27 cellular contexts compared by ENCODE assay signal in the genomic region with DNA sequence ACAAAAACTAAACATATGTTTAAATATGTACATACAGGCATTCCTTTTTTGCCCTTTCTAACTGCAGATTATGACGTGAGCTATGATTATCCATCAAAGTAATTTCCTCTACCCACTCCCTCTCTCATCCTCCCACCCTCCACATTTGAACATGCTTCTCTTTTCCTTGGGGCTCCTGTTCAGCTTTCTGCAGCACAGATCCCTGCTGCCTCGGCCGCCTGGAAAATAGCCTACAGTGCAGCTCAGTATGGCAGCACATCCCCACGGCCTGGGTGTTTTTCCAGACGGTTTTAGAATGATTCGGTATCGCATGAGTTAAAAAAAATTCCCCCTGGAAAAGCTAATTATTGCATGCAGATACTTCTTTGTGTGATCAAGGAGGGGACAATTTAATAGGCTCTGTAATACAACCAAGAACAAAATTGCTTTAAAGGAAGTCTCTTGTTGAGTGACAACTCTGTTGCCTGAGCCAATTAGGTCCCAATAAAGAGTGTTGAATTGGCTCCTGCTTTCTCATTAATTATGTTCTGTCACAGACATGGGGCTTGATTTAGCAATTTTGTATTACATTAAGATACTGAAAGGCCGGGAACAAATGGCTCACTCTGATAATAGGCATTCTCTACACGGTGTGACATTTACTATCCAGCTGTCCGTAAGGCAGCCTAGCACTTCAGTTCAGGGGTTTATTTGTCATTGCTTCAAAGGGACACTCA.
DNase-seq lines count a peak whose midpoint lies in the region; ATAC-seq and TF ChIP-seq lines count a peak whose summit lies in the region.
"Had no signal": no experiment of that assay in that cellular context is flagged by ENCODE, and none has a peak within 500 bp of the region (broad histone marks: within the 10 kb centered on the region; RNA-seq: fewer than 3 reads in every experiment).

No MANE protein-coding gene starts in this region.

- H3K36me3 Mint-ChIP-seq in endodermal cell (ENCODE audit: low read depth) = no peaks in the 10 kb centered on the region
- H3K36me3 Mint-ChIP-seq: activated naive CD8-positive, alpha-beta T cell; stimulated activated effector memory CD8-positive, alpha-beta T cell treated with anti-CD3 and anti-CD28 coated beads, Interleukin-12 subunit alpha, Interleukin-12 subunit beta, amount 100 ng/mL, for 72 hours had no signal

- H3K27me3 Mint-ChIP-seq in endodermal cell (ENCODE audit: insufficient read depth) = peaks cover 19% of the 10 kb centered on the region

- H3K27ac Mint-ChIP-seq in endodermal cell = no peak overlapping the region
- H3K27ac Mint-ChIP-seq: activated naive CD8-positive, alpha-beta T cell; activated T-helper 2 cell treated with anti-CD3 and anti-CD28 coated beads, Interferon-gamma antibody, Interleukin-2, Interleukin-4, amounts not matched to agents 10 μg/mL and 5 μg/mL and 100 μg/mL, durations not matched to agents 14 hours and 24 hours and 36 hours; H9; stimulated activated effector memory CD8-positive, alpha-beta T cell treated with anti-CD3 and anti-CD28 coated beads, Interleukin-12 subunit alpha, Interleukin-12 subunit beta, amount 100 ng/mL, for 72 hours; T-helper 17 cell had no signal

- no peak overlapping the region for H3K9ac ChIP-seq in endodermal cell (ENCODE audit: extremely low read depth, low read length, poor library complexity, severe bottlenecking)
- H3K9ac ChIP-seq: BLaER1 treated with 17β-estradiol and CSF1 and Interleukin-3, amounts not matched to agents 10 nM and 100 nM had no signal

- H3K27ac ChIP-seq in right cardiac atrium (ENCODE audit: low read length) (peak overlapping the region; percentile 4), left ventricle myocardium inferior (replicated peaks) (no peak overlapping the region), endodermal cell (ENCODE audit: low read depth, low read length) (peak overlapping the region; percentile 84)
- H3K27ac ChIP-seq: ascending aorta; BLaER1 treated with 17β-estradiol and CSF1 and Interleukin-3, amounts not matched to agents 10 nM and 100 nM; foreskin keratinocyte; hepatocyte; prostate gland; skin epidermis; suprapubic skin; uterus; VCaP had no signal

- H3K9me3 ChIP-seq in right cardiac atrium (ENCODE audit: control insufficient read depth, low read length) = no peaks in the 10 kb centered on the region
- H3K9me3 ChIP-seq in left ventricle myocardium inferior (replicated peaks) = no peaks in the 10 kb centered on the region
- no peaks in the 10 kb centered on the region for H3K9me3 ChIP-seq in endodermal cell (ENCODE audit: control insufficient read depth, low read length)
- H3K9me3 ChIP-seq: ascending aorta; BLaER1 treated with 17β-estradiol and CSF1 and Interleukin-3, amounts not matched to agents 10 nM and 100 nM; prostate gland; suprapubic skin; uterus had no signal

- H3K27me3 ChIP-seq in right cardiac atrium (ENCODE audit: control insufficient read depth, insufficient read depth) = no peaks in the 10 kb centered on the region
- peaks cover 13% of the 10 kb centered on the region for H3K27me3 ChIP-seq in left ventricle myocardium inferior (ENCODE audit: low read depth)
- H3K27me3 ChIP-seq in endodermal cell (ENCODE audit: control insufficient read depth, insufficient read depth, low read length, poor library complexity, severe bottlenecking) = no peaks in the 10 kb centered on the region
- H3K27me3 ChIP-seq: ascending aorta; BLaER1 treated with 17β-estradiol and CSF1 and Interleukin-3, amounts not matched to agents 10 nM and 100 nM; uterus had no signal

- no peak overlapping the region for H3K4me3 ChIP-seq in right cardiac atrium (ENCODE audit: low read length)
- no peak overlapping the region for H3K4me3 ChIP-seq in left ventricle myocardium inferior
- no peak overlapping the region for H3K4me3 ChIP-seq in endodermal cell (ENCODE audit: low read length)
- H3K4me3 ChIP-seq: ascending aorta; BLaER1 treated with 17β-estradiol and CSF1 and Interleukin-3, amounts not matched to agents 10 nM and 100 nM; hepatocyte; prostate gland; skin epidermis; suprapubic skin; uterus had no signal

- no peaks in the 10 kb centered on the region for H3K9me3 Mint-ChIP-seq in endodermal cell
- H3K9me3 Mint-ChIP-seq: activated T-helper 2 cell treated with anti-CD3 and anti-CD28 coated beads, Interferon-gamma antibody, Interleukin-2, Interleukin-4, amounts not matched to agents 10 μg/mL and 5 μg/mL and 100 μg/mL, durations not matched to agents 14 hours and 24 hours and 36 hours; H9 had no signal

- no peak for TF ChIP-seq CTCF in left ventricle myocardium inferior (IDR thresholded peaks at IDR 0.05; ENCODE audit: borderline replicate concordance)
- TF ChIP-seq CTCF in endodermal cell (conservative IDR thresholded peaks at IDR 0.05) = no peak

- POLR2A ChIA-PET in HEK293T (lab: Yijun Ruan, JAX) = no interaction called here

- no peak overlapping the region for H3K4me3 Mint-ChIP-seq in endodermal cell
- H3K4me3 Mint-ChIP-seq: activated naive CD8-positive, alpha-beta T cell; H9; stimulated activated effector memory CD8-positive, alpha-beta T cell treated with anti-CD3 and anti-CD28 coated beads, Interleukin-12 subunit alpha, Interleukin-12 subunit beta, amount 100 ng/mL, for 72 hours; T-helper 17 cell had no signal

- peak in 1 of 2 donors; percentile 78 for ATAC-seq in right cardiac atrium
- ATAC-seq: foreskin keratinocyte; left ventricle myocardium superior; stimulated activated effector memory CD8-positive, alpha-beta T cell treated with anti-CD3 and anti-CD28 coated beads, Interleukin-12 subunit alpha, Interleukin-12 subunit beta, amount 100 ng/mL, for 72 hours; T-helper 17 cell had no signal

- WGBS in right cardiac atrium = 56% methylated on average over 10 of the region's 10 CpGs
- WGBS in endodermal cell (ENCODE audit: insufficient coverage in 1 of 2, insufficient read length in 1 of 2), 2 experiments = 87 to 92% methylated on average over 8 to 10 of the region's 10 CpGs

- no peak for DNase-seq in right cardiac atrium
- DNase-seq in left ventricle myocardium inferior = no peak
- peak; percentile 50 for DNase-seq in NCI-H2227 treated with DMSO at 0.1 percent for 48 hours (lab: John Stamatoyannopoulos, UW)
- DNase-seq in endodermal cell = no peak
- DNase-seq in superior temporal gyrus (ENCODE audit: extremely low spot score) = peak; percentile 46
- DNase-seq in iPS-NIHi11 (ENCODE audit: low spot score) = no peak
- no peak for DNase-seq in HEK293T (ENCODE audit: extremely low spot score)
- DNase-seq in CD1c-positive myeloid dendritic cell (ENCODE audit: extremely low spot score) = no peak
- DNase-seq: activated CD8-positive, alpha-beta memory T cell treated with anti-CD3 and anti-CD28 coated beads, Interleukin-2, amount 50 U/mL, for 4 hours; cerebellar nuclear complex; foreskin keratinocyte; H9; KG1; left ventricle myocardium superior; stimulated activated CD4-positive, alpha-beta T cell treated with anti-CD3 and anti-CD28 coated beads, Interleukin-2, amount 100 ng/mL, for 24 hours; T-helper 17 cell; uterus had no signal

- intact Hi-C loops in right cardiac atrium (cut with DNase I) (no loop called here), left ventricle myocardium inferior (cut with micrococcal nuclease) (no loop called here)

- H3K4me1 ChIP-seq in right cardiac atrium (ENCODE audit: control insufficient read depth, insufficient read depth, low read length) (no peaks in the 10 kb centered on the region), left ventricle myocardium inferior (no peaks in the 10 kb centered on the region), endodermal cell (ENCODE audit: control insufficient read depth, insufficient read depth, low read length) (no peaks in the 10 kb centered on the region)
- H3K4me1 ChIP-seq: BLaER1 treated with 17β-estradiol and CSF1 and Interleukin-3, amounts not matched to agents 10 nM and 100 nM; foreskin keratinocyte; prostate gland; uterus had no signal

- CTCF ChIA-PET in HEK293T (lab: Yijun Ruan, JAX) = interaction anchor here (4.2 kb wide), 1 partner anchor 11 kb away, joined by 36 read pairs; no protein-coding TSS in a partner anchor

- H3K36me3 ChIP-seq in left ventricle myocardium inferior = no peaks in the 10 kb centered on the region
- no peaks in the 10 kb centered on the region for H3K36me3 ChIP-seq in endodermal cell (ENCODE audit: control insufficient read depth, insufficient read depth, low read length)
- H3K36me3 ChIP-seq: ascending aorta; BLaER1 treated with 17β-estradiol and CSF1 and Interleukin-3, amounts not matched to agents 10 nM and 100 nM; prostate gland; suprapubic skin; uterus had no signal

- peaks cover 4% of the 10 kb centered on the region for H3K4me1 Mint-ChIP-seq in endodermal cell
- H3K4me1 Mint-ChIP-seq: stimulated activated effector memory CD8-positive, alpha-beta T cell treated with anti-CD3 and anti-CD28 coated beads, Interleukin-12 subunit alpha, Interleukin-12 subunit beta, amount 100 ng/mL, for 72 hours; T-helper 17 cell had no signal

TF ChIP-seq in HEK293T, 16 proteins besides CTCF, POLR2A, EP300 and RAD21:
- TF ChIP-seq NFRKB (IDR thresholded peaks at IDR 0.05) (no peak), L3MBTL2 (conservative IDR thresholded peaks at IDR 0.05) (no peak), FOXK2 (IDR thresholded peaks at IDR 0.05) (no peak), ARNT (IDR thresholded peaks at IDR 0.05) (no peak), LEF1 (IDR thresholded peaks at IDR 0.05; ENCODE audit: borderline replicate concordance) (no peak), FOXM1 (IDR thresholded peaks at IDR 0.05; ENCODE audit: borderline replicate concordance) (no peak), BHLHE40 (IDR thresholded peaks at IDR 0.05; ENCODE audit: borderline replicate concordance) (no peak), CTBP1 (IDR thresholded peaks at IDR 0.05; ENCODE audit: borderline replicate concordance) (no peak)

Comparison
In these comparisons a context has a peak if more than half of its experiments do, and no peak if none do; other contexts are left out.
1. DNase-seq: peak in NCI-H2227 treated with DMSO at 0.1 percent for 48 hours (single experiment) and superior temporal gyrus (single experiment); none in right cardiac atrium (0 of 3), left ventricle myocardium inferior (single experiment), endodermal cell (single experiment), iPS-NIHi11 (single experiment), HEK293T (single experiment) and CD1c-positive myeloid dendritic cell (single experiment).